ENCODE assay signal across 8 cellular contexts in genomic region chr19:14091086-14091884, GRCh38. TPM values are rescaled to one million over a fixed set of nuclear protein-coding genes. Genes with fewer than 3 reads are reported as not detected.
DNase-seq lines count a peak whose midpoint lies in the region; ATAC-seq and TF ChIP-seq lines count a peak whose summit lies in the region.

No MANE protein-coding gene starts in this region.

- WGBS in liver: under 1% methylated on average over 72 of the region's 73 CpGs

- peak overlapping the region; percentile 95 to 96 for H3K27ac ChIP-seq in liver (ENCODE audit: low read depth in 1 of 2, low read length in 2 of 2)

- peak overlapping the region; percentile 89 to 97 for H3K9ac ChIP-seq in liver (ENCODE audit: low read depth in 1 of 2, low read length in 2 of 2)

- H3K27me3 ChIP-seq in liver (ENCODE audit: control insufficient read depth in 4 of 4, insufficient read depth in 4 of 4, low read length in 3 of 4): no peaks in the 10 kb centered on the region

- H3K36me3 ChIP-seq in liver (ENCODE audit: control insufficient read depth in 4 of 4, insufficient read depth in 3 of 4, low read depth in 1 of 4, low read length in 3 of 4): peaks cover 0 to 3% (median under 1%) of the 10 kb centered on the region in 4 donors

- peaks cover 0 to 5% (median 3%) of the 10 kb centered on the region in 4 donors for H3K9me3 ChIP-seq in liver (ENCODE audit: control insufficient read depth in 4 of 4, low read length in 3 of 4)

- H3K4me3 ChIP-seq in WI38 (ENCODE audit: low read depth, low read length) (peak overlapping the region; percentile 60), choroid plexus epithelial cell (ENCODE audit: low read depth, low read length) (peak overlapping the region; percentile 64), liver (ENCODE audit: low read depth in 1 of 3, low read length in 3 of 3) (peak overlapping the region; percentile 85 to 93 (median 89))

- H3K4me1 ChIP-seq in liver (ENCODE audit: control insufficient read depth in 4 of 4, insufficient read depth in 4 of 4, low read length in 3 of 4): peaks cover 1 to 12% (median 8%) of the 10 kb centered on the region in 4 donors

- DNase-seq in NK-92 treated with Interleukin-12 subunit alpha and Interleukin-12 subunit beta, amount 100 ng/mL, for 24 hours (lab: John Stamatoyannopoulos, UW): peak; percentile 67
- DNase-seq in NK-92 (lab: John Stamatoyannopoulos, UW; ENCODE audit: unreplicated experiment): no peak
- DNase-seq in NCI-H1105 treated with DMSO at 0.1 percent for 48 hours (lab: John Stamatoyannopoulos, UW): peak; percentile 72
- peak; percentile 59 for DNase-seq in choroid plexus epithelial cell (ENCODE audit: low read depth)
- peak; percentile 48 to 78 (median 53) for DNase-seq in stimulated activated CD4-positive, alpha-beta T cell treated with anti-CD3 and anti-CD28 coated beads, TNF-alpha, amount 100 ng/mL, for 48 hours (ENCODE audit: low read depth in 3 of 3)

- TF ChIP-seq RAD21 in liver (IDR thresholded peaks at IDR 0.05): no peak

- peak; percentile 65 for ATAC-seq in HG02642 (IDR thresholded peaks at IDR 0.05; ENCODE audit: poor library complexity, unreplicated experiment)

- no peak for TF ChIP-seq CTCF in WI38 (IDR thresholded peaks at IDR 0.05; ENCODE audit: low read depth, low read length)
- peak; percentile 33 for TF ChIP-seq CTCF in choroid plexus epithelial cell (conservative IDR thresholded peaks at IDR 0.05; ENCODE audit: low read depth, low read length)
- peak; percentile 10 for TF ChIP-seq CTCF in liver (IDR thresholded peaks at IDR 0.05; ENCODE audit: low read depth, low read length, missing input control)

TF ChIP-seq in liver, 16 proteins besides CTCF, POLR2A, EP300 and RAD21:
- peak; percentile 5 for TF ChIP-seq SP1 (IDR thresholded peaks at IDR 0.05)
- TF ChIP-seq HNF4A (conservative IDR thresholded peaks at IDR 0.05): peak in 1 of 2 donors; percentile 34
- peak in 1 of 2 donors; percentile 18 for TF ChIP-seq EGR1 (IDR thresholded peaks at IDR 0.05; ENCODE audit: low read depth in 2 of 2)
- TF ChIP-seq, protein P1, sequence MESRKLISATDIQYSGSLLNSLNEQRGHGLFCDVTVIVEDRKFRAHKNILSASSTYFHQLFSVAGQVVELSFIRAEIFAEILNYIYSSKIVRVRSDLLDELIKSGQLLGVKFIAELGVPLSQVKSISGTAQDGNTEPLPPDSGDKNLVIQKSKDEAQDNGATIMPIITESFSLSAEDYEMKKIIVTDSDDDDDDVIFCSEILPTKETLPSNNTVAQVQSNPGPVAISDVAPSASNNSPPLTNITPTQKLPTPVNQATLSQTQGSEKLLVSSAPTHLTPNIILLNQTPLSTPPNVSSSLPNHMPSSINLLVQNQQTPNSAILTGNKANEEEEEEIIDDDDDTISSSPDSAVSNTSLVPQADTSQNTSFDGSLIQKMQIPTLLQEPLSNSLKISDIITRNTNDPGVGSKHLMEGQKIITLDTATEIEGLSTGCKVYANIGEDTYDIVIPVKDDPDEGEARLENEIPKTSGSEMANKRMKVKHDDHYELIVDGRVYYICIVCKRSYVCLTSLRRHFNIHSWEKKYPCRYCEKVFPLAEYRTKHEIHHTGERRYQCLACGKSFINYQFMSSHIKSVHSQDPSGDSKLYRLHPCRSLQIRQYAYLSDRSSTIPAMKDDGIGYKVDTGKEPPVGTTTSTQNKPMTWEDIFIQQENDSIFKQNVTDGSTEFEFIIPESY (IDR thresholded peaks at IDR 0.05): no peak
- TF ChIP-seq NR2F2 (IDR thresholded peaks at IDR 0.05): peak; percentile 57
- no peak for TF ChIP-seq JUND (IDR thresholded peaks at IDR 0.05)
- TF ChIP-seq, protein P2, sequence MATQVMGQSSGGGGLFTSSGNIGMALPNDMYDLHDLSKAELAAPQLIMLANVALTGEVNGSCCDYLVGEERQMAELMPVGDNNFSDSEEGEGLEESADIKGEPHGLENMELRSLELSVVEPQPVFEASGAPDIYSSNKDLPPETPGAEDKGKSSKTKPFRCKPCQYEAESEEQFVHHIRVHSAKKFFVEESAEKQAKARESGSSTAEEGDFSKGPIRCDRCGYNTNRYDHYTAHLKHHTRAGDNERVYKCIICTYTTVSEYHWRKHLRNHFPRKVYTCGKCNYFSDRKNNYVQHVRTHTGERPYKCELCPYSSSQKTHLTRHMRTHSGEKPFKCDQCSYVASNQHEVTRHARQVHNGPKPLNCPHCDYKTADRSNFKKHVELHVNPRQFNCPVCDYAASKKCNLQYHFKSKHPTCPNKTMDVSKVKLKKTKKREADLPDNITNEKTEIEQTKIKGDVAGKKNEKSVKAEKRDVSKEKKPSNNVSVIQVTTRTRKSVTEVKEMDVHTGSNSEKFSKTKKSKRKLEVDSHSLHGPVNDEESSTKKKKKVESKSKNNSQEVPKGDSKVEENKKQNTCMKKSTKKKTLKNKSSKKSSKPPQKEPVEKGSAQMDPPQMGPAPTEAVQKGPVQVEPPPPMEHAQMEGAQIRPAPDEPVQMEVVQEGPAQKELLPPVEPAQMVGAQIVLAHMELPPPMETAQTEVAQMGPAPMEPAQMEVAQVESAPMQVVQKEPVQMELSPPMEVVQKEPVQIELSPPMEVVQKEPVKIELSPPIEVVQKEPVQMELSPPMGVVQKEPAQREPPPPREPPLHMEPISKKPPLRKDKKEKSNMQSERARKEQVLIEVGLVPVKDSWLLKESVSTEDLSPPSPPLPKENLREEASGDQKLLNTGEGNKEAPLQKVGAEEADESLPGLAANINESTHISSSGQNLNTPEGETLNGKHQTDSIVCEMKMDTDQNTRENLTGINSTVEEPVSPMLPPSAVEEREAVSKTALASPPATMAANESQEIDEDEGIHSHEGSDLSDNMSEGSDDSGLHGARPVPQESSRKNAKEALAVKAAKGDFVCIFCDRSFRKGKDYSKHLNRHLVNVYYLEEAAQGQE (IDR thresholded peaks at IDR 0.05): no peak
- TF ChIP-seq YY1 (IDR thresholded peaks at IDR 0.05): no peak

RNA-seq across cellular contexts. Expression of gene SAMD1, which starts 0.7 kb away (rescaled TPM):
- 10 to 100 TPM in 1 of 2 donors, 1 to 10 TPM in 1; 6.4 to 33.0 TPM for total RNA-seq in liver
- polyA plus RNA-seq in liver: 10 to 100 TPM in 1 of 2 donors, 1 to 10 TPM in 1; 2.1 to 11.7 TPM

RNA-seq across cellular contexts. Expression of gene C19orf67, which starts 5.7 kb away (rescaled TPM):
- total RNA-seq in liver: under 1 TPM in 1 of 2 donors, not detected in 1; 0.25 TPM
- not detected for polyA plus RNA-seq in liver

RNA-seq across cellular contexts. Expression of gene MISP3, which starts 18.7 kb away (rescaled TPM):
- 1 to 10 TPM in 1 of 2 donors, under 1 TPM in 1; 0.28 to 3.8 TPM for total RNA-seq in liver
- polyA plus RNA-seq in liver: 1 to 10 TPM; 1.8 to 3.9 TPM

RNA-seq across cellular contexts. Expression of gene PRKACA, which starts 26.3 kb away (rescaled TPM):
- 10 to 100 TPM; 28.5 to 51.9 TPM for total RNA-seq in liver
- polyA plus RNA-seq in liver: 10 to 100 TPM; 15.5 to 72.4 TPM

RNA-seq across cellular contexts. Expression of gene PALM3, which starts 29.4 kb away (rescaled TPM):
- 1 to 10 TPM; 1.4 to 6.6 TPM for total RNA-seq in liver
- 10 to 100 TPM in 1 of 2 donors, 1 to 10 TPM in 1; 5.3 to 17.9 TPM for polyA plus RNA-seq in liver
